9 cellular contexts compared by ENCODE assay signal in genomic region chr14:52313903-52314481, GRCh38. TPM values are rescaled to one million over a fixed set of nuclear protein-coding genes. Genes with fewer than 3 reads are reported as not detected.
DNase-seq lines count a peak whose midpoint lies in the region; ATAC-seq and TF ChIP-seq lines count a peak whose summit lies in the region.
"Had no signal": no experiment of that assay in that cellular context is flagged by ENCODE, and none has a peak within 500 bp of the region (broad histone marks: within the 10 kb centered on the region; RNA-seq: fewer than 3 reads in every experiment).

PTGER2 (plus strand) TSS chr14:52314312; CDS start chr14:52314549, 237 bp downstream.

- peak; percentile 54 for ATAC-seq in HG02623 (IDR thresholded peaks at IDR 0.05; ENCODE audit: unreplicated experiment)
- peak; percentile 47 to 64 for ATAC-seq in naive thymus-derived CD8-positive, alpha-beta T cell

- peaks cover 49 to 88% (median 78%) of the 10 kb centered on the region in 4 donors for H3K4me1 Mint-ChIP-seq in naive thymus-derived CD8-positive, alpha-beta T cell

- H3K27me3 Mint-ChIP-seq in naive thymus-derived CD8-positive, alpha-beta T cell = peaks cover 0 to 23% (median 3%) of the 10 kb centered on the region in 5 donors

- peak within 1 kb of the TSS; percentile 65 to 84 (median 75) for H3K27ac ChIP-seq in esophagus muscularis mucosa (replicated peaks in 1 of 4)

- peaks cover 0 to 3% (median 0%) of the 10 kb centered on the region in 9 donors for H3K9me3 Mint-ChIP-seq in naive thymus-derived CD8-positive, alpha-beta T cell

- peak; percentile 49 for DNase-seq in GM12865 (ENCODE audit: low read depth)
- DNase-seq in NCI-H774 (lab: John Stamatoyannopoulos, UW) = peak; percentile 60
- peak; percentile 72 for DNase-seq in activated T-cell treated with anti-CD3 and anti-CD28 coated beads for 48 hours (ENCODE audit: low read depth)
- peak; percentile 97 for DNase-seq in esophagus muscularis mucosa (ENCODE audit: extremely low spot score)
- peak; percentile 41 to 76 (median 55) for DNase-seq in naive thymus-derived CD8-positive, alpha-beta T cell
- peak; percentile 76 for DNase-seq in stimulated activated CD8-positive, alpha-beta memory T cell treated with anti-CD3 and anti-CD28 coated beads, Interleukin-7, amount 100 ng/mL, for 48 hours (ENCODE audit: extremely low read depth in 1 of 2, low read depth in 1 of 2)
- DNase-seq in NCI-H187 (lab: John Stamatoyannopoulos, UW) = no peak

- TF ChIP-seq POLR2A in esophagus muscularis mucosa (IDR thresholded peaks at IDR 0.05; ENCODE audit: low read depth) = peak; percentile 81

- H3K36me3 ChIP-seq in esophagus muscularis mucosa = no peaks in the 10 kb centered on the region

- POLR2A ChIA-PET in naive thymus-derived CD8-positive, alpha-beta T cell (lab: Charles Lee) = interaction anchor here (0.7 to 1.6 kb wide), 7 partner anchors 9 to 463 kb away, joined by 3 to 4 read pairs (median 4); partner anchors contain the start of genes GPR137C and TXNDC16

- intact Hi-C loops in esophagus muscularis mucosa (cut with DNase I) = loop anchor here (5.0 kb wide), 2 partner anchors 33 to 143 kb away; no protein-coding TSS in a partner anchor

- no peak for TF ChIP-seq EP300 in esophagus muscularis mucosa (IDR thresholded peaks at IDR 0.05)

- H3K9me3 ChIP-seq in esophagus muscularis mucosa = no peaks in the 10 kb centered on the region

- peak within 1 kb of the TSS; percentile 88 to 97 (median 92) for H3K27ac Mint-ChIP-seq in naive thymus-derived CD8-positive, alpha-beta T cell

- H3K4me3 ChIP-seq in GM12865 (ENCODE audit: low read depth, low read length) (peak within 1 kb of the TSS; percentile 47), esophagus muscularis mucosa (peak within 1 kb of the TSS; percentile 61 to 77 (median 68))

- WGBS in esophagus muscularis mucosa = 4% methylated on average over 25 of the region's 69 CpGs

- H3K36me3 Mint-ChIP-seq in naive thymus-derived CD8-positive, alpha-beta T cell = peaks cover 0 to 9% (median 2%) of the 10 kb centered on the region in 3 donors

- H3K4me3 Mint-ChIP-seq in naive thymus-derived CD8-positive, alpha-beta T cell = peak within 1 kb of the TSS; percentile 94 to 100 (median 99)

- no peak for TF ChIP-seq CTCF in GM12865 (IDR thresholded peaks at IDR 0.05; ENCODE audit: insufficient read depth, low read depth, low read length, missing control alignments)
- TF ChIP-seq CTCF in esophagus muscularis mucosa (IDR thresholded peaks at IDR 0.05) = no peak

- peaks cover 14 to 36% (median 27%) of the 10 kb centered on the region in 4 donors for H3K4me1 ChIP-seq in esophagus muscularis mucosa

- H3K27me3 ChIP-seq in esophagus muscularis mucosa = peaks cover 0 to 15% (median 0%) of the 10 kb centered on the region in 4 donors

RNA-seq across cellular contexts. Expression of gene PTGER2, which starts in this region (rescaled TPM):
- total RNA-seq in esophagus muscularis mucosa = 1 to 10 TPM; 2.1 to 6.3 (median 4.4) TPM
- total RNA-seq in naive thymus-derived CD8-positive, alpha-beta T cell = 1 to 10 TPM; 2.9 to 3.2 TPM
- polyA plus RNA-seq in naive thymus-derived CD8-positive, alpha-beta T cell = 100 to 1,000 TPM in 1 of 3 donors, 10 to 100 TPM in 2; 58.7 to 114 (median 91.2) TPM
- total RNA-seq: temporal lobe had no signal

Comparison
In these comparisons a context has a peak if more than half of its experiments do, and no peak if none do; other contexts are left out.
1. DNase-seq: peak in GM12865 (single experiment), NCI-H774 (single experiment), activated T-cell treated with anti-CD3 and anti-CD28 coated beads for 48 hours (single experiment), esophagus muscularis mucosa (single experiment), naive thymus-derived CD8-positive, alpha-beta T cell (10 of 10) and stimulated activated CD8-positive, alpha-beta memory T cell treated with anti-CD3 and anti-CD28 coated beads, Interleukin-7, amount 100 ng/mL, for 48 hours (2 of 2); none in NCI-H187 (0 of 2).